8 cellular contexts compared by ENCODE assay signal in the genomic region with DNA sequence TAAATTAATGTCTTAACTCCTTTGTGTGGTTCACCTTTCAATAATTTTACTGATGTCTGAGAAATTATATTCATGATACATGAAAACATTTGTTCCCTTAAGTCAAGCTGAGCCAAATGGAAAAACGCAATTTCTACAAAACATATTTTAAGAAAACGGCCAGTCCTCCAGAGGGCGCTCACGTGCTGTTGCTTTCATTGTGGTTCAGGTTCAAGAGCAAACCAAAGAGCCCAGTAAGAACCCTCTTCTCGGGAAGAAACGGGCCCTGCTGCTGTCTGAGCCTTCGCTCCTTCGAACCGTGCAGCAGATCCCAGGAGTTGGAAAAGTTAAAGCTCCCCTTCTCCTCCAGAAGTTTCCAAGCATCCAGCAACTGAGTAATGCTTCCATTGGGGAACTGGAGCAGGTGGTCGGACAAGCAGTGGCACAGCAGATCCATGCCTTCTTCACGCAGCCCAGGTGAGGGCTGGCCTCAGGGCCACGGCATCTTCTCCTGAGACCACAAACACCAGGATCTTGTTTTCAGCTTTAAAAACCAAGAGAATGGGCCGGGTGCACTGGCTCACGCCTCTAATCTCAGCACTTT. TPM values are rescaled to one million over a fixed set of nuclear protein-coding genes. Genes with fewer than 3 reads are reported as not detected.
DNase-seq lines count a peak whose midpoint lies in the region; ATAC-seq, FAIRE-seq and TF ChIP-seq lines count a peak whose summit lies in the region.

No MANE protein-coding gene starts in this region.

- H3K4me1 ChIP-seq in parathyroid adenoma (no peaks in the 10 kb centered on the region), upper lobe of left lung (peaks cover 1 to 17% (median 7%) of the 10 kb centered on the region in 4 donors)

- WGBS in upper lobe of left lung, 2 donors: 44 to 51% methylated on average over 10 to 14 of the region's 14 CpGs

- H3K27me3 ChIP-seq in parathyroid adenoma (ENCODE audit: control insufficient read depth, insufficient read depth, low read length) (no peaks in the 10 kb centered on the region), upper lobe of left lung (no peaks in the 10 kb centered on the region)

- peak overlapping the region; percentile 61 for H2AFZ ChIP-seq in parathyroid adenoma

- no peaks in the 10 kb centered on the region for H3K36me3 ChIP-seq in parathyroid adenoma (ENCODE audit: control insufficient read depth, insufficient read depth, low read length)
- no peaks in the 10 kb centered on the region for H3K36me3 ChIP-seq in upper lobe of left lung

- no peak overlapping the region for H3K4me2 ChIP-seq in parathyroid adenoma (ENCODE audit: low read length)

- no peak for TF ChIP-seq EP300 in upper lobe of left lung (IDR thresholded peaks at IDR 0.05)

- H3K9me3 ChIP-seq in parathyroid adenoma (ENCODE audit: control insufficient read depth, low read length) (no peaks in the 10 kb centered on the region), upper lobe of left lung (no peaks in the 10 kb centered on the region)

- ATAC-seq in upper lobe of left lung (ENCODE audit: low FRiP score in 2 of 2) (no peak), GM19351 (IDR thresholded peaks at IDR 0.05; ENCODE audit: unreplicated experiment) (no peak)

- H3K4me3 ChIP-seq in parathyroid adenoma (ENCODE audit: low read depth, low read length) (no peak overlapping the region), upper lobe of left lung (no peak overlapping the region)

- peak; percentile 89 for TF ChIP-seq CTCF in parathyroid adenoma (IDR thresholded peaks at IDR 0.05)
- TF ChIP-seq CTCF in upper lobe of left lung (IDR thresholded peaks at IDR 0.05): peak; percentile 24 to 64 (median 55)

- no peak for FAIRE-seq in frontal cortex (lab: Jason Lieb, UNC)

- no peak for TF ChIP-seq POLR2A in upper lobe of left lung (IDR thresholded peaks at IDR 0.05)

- peaks cover 2% of the 10 kb centered on the region for H3K79me2 ChIP-seq in parathyroid adenoma

- DNase-seq in DMS153 (lab: John Stamatoyannopoulos, UW) (peak; percentile 26), Kasumi-1 (lab: John Stamatoyannopoulos, UW) (peak; percentile 61 to 84), RPMI7951 (ENCODE audit: low read depth) (peak; percentile 51), frontal cortex (ENCODE audit: low spot score in 2 of 2) (peak; percentile 26 to 54), upper lobe of left lung (peak in 1 of 2 donors; percentile 71)
- peak; percentile 34 to 59 for DNase-seq in activated T-helper 1 cell treated with anti-CD3 and anti-CD28 coated beads, Interleukin-2, amount 50 U/mL, for 16 hours (ENCODE audit: low read depth in 1 of 2, low spot score in 1 of 2)

- H3K9ac ChIP-seq in parathyroid adenoma: no peak overlapping the region

- H3K27ac ChIP-seq in parathyroid adenoma (no peak overlapping the region), upper lobe of left lung (no peak overlapping the region)

RNA-seq across cellular contexts. Expression of a gene that starts 4.3 kb away (rescaled TPM):
- total RNA-seq in RPMI7951 (2014; rRNA removed; shearing (Covaris generic)): 19.9 and 21.5 TPM in 2 replicates
- total RNA-seq in frontal cortex (1.6 TPM), upper lobe of left lung (1 to 10 TPM in 5 of 6 donors, not detected in 1; 1.4 to 7.3 (median 2.0) TPM)

RNA-seq across cellular contexts. Expression of a gene that starts 4.6 kb away (rescaled TPM):
- 21.0 and 22.9 TPM in 2 replicates for total RNA-seq in RPMI7951 (2014; rRNA removed; shearing (Covaris generic))
- total RNA-seq in frontal cortex (24.9 TPM), upper lobe of left lung (10 to 100 TPM; 10.1 to 16.0 (median 14.1) TPM)
